Comparison of ENCODE assay signal across 19 cellular contexts in the genomic region with DNA sequence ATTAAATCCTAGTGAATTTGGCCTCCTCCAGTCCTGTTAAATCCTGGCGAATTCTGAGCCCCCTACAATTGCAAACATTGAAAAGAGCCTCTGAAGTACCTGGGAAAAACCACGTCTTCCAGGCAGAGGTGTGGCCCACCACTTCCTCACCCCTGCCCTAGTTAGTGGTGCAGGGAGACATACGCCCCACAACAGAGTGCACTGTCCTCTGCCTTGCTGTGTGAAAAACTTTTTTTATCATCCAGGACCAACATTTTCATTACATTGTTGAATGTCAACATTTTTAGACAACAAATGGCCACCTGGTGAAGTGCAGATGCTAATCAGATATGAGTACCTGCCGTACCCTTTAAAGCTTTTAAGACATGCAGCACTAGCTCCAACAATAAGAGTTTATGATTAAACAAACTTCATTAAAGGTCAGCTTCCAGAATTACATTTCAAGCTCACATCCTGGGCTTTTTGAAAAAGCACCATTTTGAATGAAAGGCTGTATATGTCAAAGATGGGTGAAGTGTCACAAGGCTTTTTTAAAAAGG. TPM values are rescaled to one million over a fixed set of nuclear protein-coding genes. Genes with fewer than 3 reads are reported as not detected.
DNase-seq lines count a peak whose midpoint lies in the region; ATAC-seq and TF ChIP-seq lines count a peak whose summit lies in the region.
"Had no signal": no experiment of that assay in that cellular context is flagged by ENCODE, and none has a peak within 500 bp of the region (broad histone marks: within the 10 kb centered on the region; RNA-seq: fewer than 3 reads in every experiment).

No MANE protein-coding gene starts in this region.

- H3K36me3 Mint-ChIP-seq in CD4-positive, alpha-beta T cell (ENCODE audit: low read depth) = no peaks in the 10 kb centered on the region
- no peaks in the 10 kb centered on the region for H3K36me3 Mint-ChIP-seq in activated T-helper 17 cell treated with anti-CD3 and anti-CD28 coated beads, Interleukin-2, amount 50 U/mL, for 72 hours (ENCODE audit: low read depth)
- H3K36me3 Mint-ChIP-seq in activated T-cell treated with anti-CD3 and anti-CD28 coated beads, Interleukin-2, amount 50 U/mL, for 4 hours (ENCODE audit: insufficient read depth) = no peaks in the 10 kb centered on the region

- peaks cover 29% of the 10 kb centered on the region for H3K4me1 ChIP-seq in mucosa of descending colon (ENCODE audit: low read depth)
- H3K4me1 ChIP-seq: BLaER1 treated with 17β-estradiol and CSF1 and Interleukin-3, amounts not matched to agents 10 nM and 100 nM; SJSA1 had no signal

- peaks cover 11% of the 10 kb centered on the region for H3K27me3 Mint-ChIP-seq in CD4-positive, alpha-beta T cell
- peaks cover 4% of the 10 kb centered on the region for H3K27me3 Mint-ChIP-seq in activated T-helper 17 cell treated with anti-CD3 and anti-CD28 coated beads, Interleukin-2, amount 50 U/mL, for 72 hours
- peaks cover 8% of the 10 kb centered on the region for H3K27me3 Mint-ChIP-seq in activated T-cell treated with anti-CD3 and anti-CD28 coated beads, Interleukin-2, amount 50 U/mL, for 4 hours (ENCODE audit: low read depth)

- H3K4me1 Mint-ChIP-seq in CD4-positive, alpha-beta T cell (ENCODE audit: low read depth) = peaks cover 8% of the 10 kb centered on the region
- H3K4me1 Mint-ChIP-seq in activated T-helper 17 cell treated with anti-CD3 and anti-CD28 coated beads, Interleukin-2, amount 50 U/mL, for 72 hours = peaks cover 3% of the 10 kb centered on the region
- peaks cover 9% of the 10 kb centered on the region for H3K4me1 Mint-ChIP-seq in activated T-cell treated with anti-CD3 and anti-CD28 coated beads, Interleukin-2, amount 50 U/mL, for 4 hours (ENCODE audit: low read depth)
- H3K4me1 Mint-ChIP-seq: H9 had no signal

- no peak for TF ChIP-seq CTCF in CD4-positive, alpha-beta T cell (IDR thresholded peaks at IDR 0.05)
- TF ChIP-seq CTCF in mucosa of descending colon (IDR thresholded peaks at IDR 0.05) = no peak

- peak overlapping the region; percentile 7 for H3K4me3 Mint-ChIP-seq in CD4-positive, alpha-beta T cell
- H3K4me3 Mint-ChIP-seq in activated T-helper 17 cell treated with anti-CD3 and anti-CD28 coated beads, Interleukin-2, amount 50 U/mL, for 72 hours = peak overlapping the region; percentile 6
- no peak overlapping the region for H3K4me3 Mint-ChIP-seq in activated T-cell treated with anti-CD3 and anti-CD28 coated beads, Interleukin-2, amount 50 U/mL, for 4 hours
- H3K4me3 Mint-ChIP-seq: H9 had no signal

- no peaks in the 10 kb centered on the region for H3K9me3 ChIP-seq in CD4-positive, alpha-beta T cell (ENCODE audit: control insufficient read depth, low read length)
- no peaks in the 10 kb centered on the region for H3K9me3 ChIP-seq in mucosa of descending colon
- H3K9me3 ChIP-seq: SJSA1 had no signal

- no peak overlapping the region for H3K4me3 ChIP-seq in Jurkat, Clone E6-1 (ENCODE audit: low read length)
- H3K4me3 ChIP-seq in mucosa of descending colon = no peak overlapping the region
- H3K4me3 ChIP-seq: BLaER1 treated with 17β-estradiol and CSF1 and Interleukin-3, amounts not matched to agents 10 nM and 100 nM; SJSA1 had no signal

- no peaks in the 10 kb centered on the region for H3K36me3 ChIP-seq in mucosa of descending colon (ENCODE audit: low read depth)
- H3K36me3 ChIP-seq: BLaER1 treated with 17β-estradiol and CSF1 and Interleukin-3, amounts not matched to agents 10 nM and 100 nM; SJSA1 had no signal

- no peak for ATAC-seq in CD4-positive, alpha-beta T cell (ENCODE audit: poor library complexity)
- ATAC-seq in activated T-helper 17 cell treated with anti-CD3 and anti-CD28 coated beads, Interleukin-2, amount 50 U/mL, for 72 hours (replicated peaks) = peak; percentile 44
- ATAC-seq in mucosa of descending colon = peak; percentile 67
- no peak for ATAC-seq in activated T-cell treated with anti-CD3 and anti-CD28 coated beads, Interleukin-2, amount 50 U/mL, for 4 hours
- no peak for ATAC-seq in HG02884 (IDR thresholded peaks at IDR 0.05; ENCODE audit: unreplicated experiment)
- no peak for ATAC-seq in HG03460 (IDR thresholded peaks at IDR 0.05; ENCODE audit: unreplicated experiment)

- H3K27ac Mint-ChIP-seq in CD4-positive, alpha-beta T cell = no peak overlapping the region
- H3K27ac Mint-ChIP-seq in activated T-helper 17 cell treated with anti-CD3 and anti-CD28 coated beads, Interleukin-2, amount 50 U/mL, for 72 hours = no peak overlapping the region
- H3K27ac Mint-ChIP-seq: H9 had no signal

- POLR2A ChIA-PET in CD4-positive, alpha-beta T cell (lab: Charles Lee) = no interaction called here

- CTCF ChIA-PET in CD4-positive, alpha-beta T cell (lab: Charles Lee) = no interaction called here

- no peak overlapping the region for H3K27ac ChIP-seq in CD4-positive, alpha-beta T cell (ENCODE audit: low read depth, low read length)
- H3K27ac ChIP-seq: BLaER1 treated with 17β-estradiol and CSF1 and Interleukin-3, amounts not matched to agents 10 nM and 100 nM; SJSA1 had no signal

- intact Hi-C loops in CD4-positive, alpha-beta T cell (cut with DNase I, micrococcal nuclease) = no loop called here
- intact Hi-C loops in mucosa of descending colon (cut with DNase I, micrococcal nuclease) = no loop called here

- DNase-seq in CD4-positive, alpha-beta T cell = no peak
- peak; percentile 2 for DNase-seq in Jurkat, Clone E6-1 (ENCODE audit: low read depth, low spot score)
- DNase-seq in mucosa of descending colon (peak in 2 of 3 donors; percentile 60 to 64), amniotic stem cell (lab: John Stamatoyannopoulos, UW) (no peak)
- no peak for DNase-seq in activated T-cell treated with anti-CD3 and anti-CD28 coated beads, Interleukin-2, amount 50 U/mL, for 4 hours
- DNase-seq: COR-L47, DMS 273 treated with DMSO at 0.1 percent for 48 hours, GDM1, H9, NCI-H1105, NCI-H2081, NCI-H226, NCI-H524 treated with DMSO at 0.1 percent for 48 hours had no signal

- no peaks in the 10 kb centered on the region for H3K27me3 ChIP-seq in CD4-positive, alpha-beta T cell (ENCODE audit: control insufficient read depth, insufficient read depth, low read length)
- H3K27me3 ChIP-seq: BLaER1 treated with 17β-estradiol and CSF1 and Interleukin-3, amounts not matched to agents 10 nM and 100 nM; SJSA1 had no signal

- no peaks in the 10 kb centered on the region for H3K9me3 Mint-ChIP-seq in CD4-positive, alpha-beta T cell
- H3K9me3 Mint-ChIP-seq in activated T-helper 17 cell treated with anti-CD3 and anti-CD28 coated beads, Interleukin-2, amount 50 U/mL, for 72 hours = no peaks in the 10 kb centered on the region
- H3K9me3 Mint-ChIP-seq in activated T-cell treated with anti-CD3 and anti-CD28 coated beads, Interleukin-2, amount 50 U/mL, for 4 hours = no peaks in the 10 kb centered on the region

RNA-seq across cellular contexts. Expression of gene TMPRSS2, which starts 13.6 kb away (rescaled TPM):
- not detected for total RNA-seq in CD4-positive, alpha-beta T cell
- polyA plus RNA-seq in Jurkat, Clone E6-1 (2012; ENCODE audit: insufficient read depth, insufficient read length) = not detected
- total RNA-seq in activated T-helper 17 cell treated with anti-CD3 and anti-CD28 coated beads, Interleukin-2, amount 50 U/mL, for 72 hours = not detected
- total RNA-seq in mucosa of descending colon = 100 to 1,000 TPM; 283 to 624 (median 566) TPM
- total RNA-seq in activated T-cell treated with anti-CD3 and anti-CD28 coated beads, Interleukin-2, amount 50 U/mL, for 4 hours = under 1 TPM; 0.24 to 0.33 (median 0.30) TPM
- total RNA-seq: LHCN-M2, SJSA1 had no signal

Comparison
In these comparisons a context has a peak if more than half of its experiments do, and no peak if none do; other contexts are left out.
1. ATAC-seq: peak in activated T-helper 17 cell treated with anti-CD3 and anti-CD28 coated beads, Interleukin-2, amount 50 U/mL, for 72 hours (single experiment) and mucosa of descending colon (single experiment); none in CD4-positive, alpha-beta T cell (single experiment), activated T-cell treated with anti-CD3 and anti-CD28 coated beads, Interleukin-2, amount 50 U/mL, for 4 hours (0 of 2), HG02884 (single experiment) and HG03460 (single experiment).
2. DNase-seq: peak in Jurkat, Clone E6-1 (single experiment) and mucosa of descending colon (2 of 3); none in CD4-positive, alpha-beta T cell (0 of 10), activated T-cell treated with anti-CD3 and anti-CD28 coated beads, Interleukin-2, amount 50 U/mL, for 4 hours (single experiment) and amniotic stem cell (single experiment).
3. RNA of gene TMPRSS2, which starts 13.6 kb away (total RNA-seq): 283 to 624 TPM in mucosa of descending colon; 0.24 to 0.33 TPM in activated T-cell treated with anti-CD3 and anti-CD28 coated beads, Interleukin-2, amount 50 U/mL, for 4 hours, not detected in activated T-helper 17 cell treated with anti-CD3 and anti-CD28 coated beads, Interleukin-2, amount 50 U/mL, for 72 hours and not detected in CD4-positive, alpha-beta T cell; every median in the first group is over 100 times any median in the second.